10 cellular contexts compared by ENCODE assay signal in the genomic region with DNA sequence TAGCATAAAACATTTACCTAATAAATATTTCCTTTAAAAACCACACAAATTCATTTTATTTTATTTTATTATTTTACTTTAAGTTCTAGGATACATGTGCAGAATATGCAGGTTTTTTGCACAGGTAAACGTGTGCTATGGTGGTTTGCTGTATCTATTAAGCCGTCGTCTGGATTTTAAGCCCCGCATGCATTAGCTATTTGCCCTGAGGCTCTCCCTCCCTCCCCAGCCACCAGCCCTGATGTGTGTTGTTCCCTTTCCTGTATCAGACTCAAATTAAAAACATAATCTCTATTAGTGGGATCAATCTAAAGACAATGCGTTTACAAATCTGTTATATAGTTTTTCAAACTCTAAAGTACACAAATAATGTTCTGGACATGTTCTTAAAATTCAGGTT. TPM values are rescaled to one million over a fixed set of nuclear protein-coding genes. Genes with fewer than 3 reads are reported as not detected.
"Had no signal": no experiment of that assay in that cellular context is flagged by ENCODE, and none has a peak within 500 bp of the region (broad histone marks: within the 10 kb centered on the region; RNA-seq: fewer than 3 reads in every experiment).

No MANE protein-coding gene starts in this region.

- H3K4me3 ChIP-seq: K562 had no signal

- H3K27ac Mint-ChIP-seq: IgD-negative memory B cell had no signal

- H3K4me3 Mint-ChIP-seq: IgD-negative memory B cell had no signal

- FAIRE-seq: HepG2, HTR-8/SVneo, K562 had no signal

- ATAC-seq: HepG2, K562 had no signal

- DNase-seq: IMR-90, KBM-7, KG1 had no signal

- H3K27me3 Mint-ChIP-seq: IgD-negative memory B cell had no signal

- H3K4me1 Mint-ChIP-seq: IgD-negative memory B cell had no signal

- H3K27ac ChIP-seq: HL-60 had no signal

RNA-seq across cellular contexts. Expression of gene HTN3, which starts 1.2 kb away (rescaled TPM):
- total RNA-seq: HepG2, HT-29, IMR-90, K562 had no signal
- polyA plus RNA-seq: HepG2, IgD-negative memory B cell, IMR-90, K562 had no signal

RNA-seq across cellular contexts. Expression of gene HTN1, which starts 23.2 kb away (rescaled TPM):
- total RNA-seq: HepG2, HT-29, IMR-90, K562 had no signal
- polyA plus RNA-seq: IgD-negative memory B cell, IMR-90, K562 had no signal

RNA-seq across cellular contexts. Expression of gene STATH, which starts 31.2 kb away (rescaled TPM):
- total RNA-seq: HepG2, HT-29, HT1080, IMR-90, K562 had no signal
- polyA plus RNA-seq: HepG2, IgD-negative memory B cell, IMR-90, K562 had no signal
